ENCODE assay signal across 11 cellular contexts in genomic region chr4:6916069-6916586, GRCh38. TPM values are rescaled to one million over a fixed set of nuclear protein-coding genes. Genes with fewer than 3 reads are reported as not detected.
DNase-seq lines count a peak whose midpoint lies in the region; ATAC-seq, FAIRE-seq and TF ChIP-seq lines count a peak whose summit lies in the region.
"Had no signal": no experiment of that assay in that cellular context is flagged by ENCODE, and none has a peak within 500 bp of the region (broad histone marks: within the 10 kb centered on the region; RNA-seq: fewer than 3 reads in every experiment).

No MANE protein-coding gene starts in this region.

- H3K27ac ChIP-seq in WERI-Rb-1 = peak overlapping the region; percentile 50
- no peak overlapping the region for H3K27ac ChIP-seq in keratinocyte (ENCODE audit: control insufficient read depth, insufficient read depth, low read length)
- H3K27ac ChIP-seq in prostate gland = no peak overlapping the region

- H3K27ac Mint-ChIP-seq in stimulated activated naive B cell treated with anti-CD40 and anti-IgM and Interleukin-4, amounts not matched to agents 10 μg/mL and 1 μg/mL and 100 μg/mL, for 72 hours = peak overlapping the region; percentile 88

- peaks cover 9% of the 10 kb centered on the region for H3K4me1 ChIP-seq in keratinocyte (ENCODE audit: control insufficient read depth, extremely low read depth, insufficient read depth, low read length)
- H3K4me1 ChIP-seq in prostate gland (replicated peaks) = peaks cover 17% of the 10 kb centered on the region

- no peaks in the 10 kb centered on the region for H3K27me3 Mint-ChIP-seq in activated T-cell treated with anti-CD3 and anti-CD28 coated beads, Interleukin-2, amount 50 U/mL, for 4 hours (ENCODE audit: low read depth)
- no peaks in the 10 kb centered on the region for H3K27me3 Mint-ChIP-seq in stimulated activated naive B cell treated with anti-CD40 and anti-IgM and Interleukin-4, amounts not matched to agents 10 μg/mL and 1 μg/mL and 100 μg/mL, for 72 hours

- peak overlapping the region; percentile 56 for H3K4me3 Mint-ChIP-seq in activated T-cell treated with anti-CD3 and anti-CD28 coated beads, Interleukin-2, amount 50 U/mL, for 4 hours
- H3K4me3 Mint-ChIP-seq in stimulated activated naive B cell treated with anti-CD40 and anti-IgM and Interleukin-4, amounts not matched to agents 10 μg/mL and 1 μg/mL and 100 μg/mL, for 72 hours = no peak overlapping the region

- H3K9me1 ChIP-seq in keratinocyte (ENCODE audit: control insufficient read depth, extremely low read depth, insufficient read depth, low read length) = no peaks in the 10 kb centered on the region

- H3K9me3 Mint-ChIP-seq in activated T-cell treated with anti-CD3 and anti-CD28 coated beads, Interleukin-2, amount 50 U/mL, for 4 hours = no peaks in the 10 kb centered on the region
- H3K9me3 Mint-ChIP-seq in stimulated activated naive B cell treated with anti-CD40 and anti-IgM and Interleukin-4, amounts not matched to agents 10 μg/mL and 1 μg/mL and 100 μg/mL, for 72 hours = no peaks in the 10 kb centered on the region

- H3K36me3 ChIP-seq in WERI-Rb-1 (no peaks in the 10 kb centered on the region; the same call in 1 of the 2 replicates), keratinocyte (ENCODE audit: control insufficient read depth in 2 of 2, extremely low read depth in 1 of 2, insufficient read depth in 2 of 2, low read length in 2 of 2) (no peaks in the 10 kb centered on the region), MG63 (no peaks in the 10 kb centered on the region), prostate gland (no peaks in the 10 kb centered on the region)

- H4K20me1 ChIP-seq in keratinocyte (ENCODE audit: control insufficient read depth, extremely low read depth, insufficient read depth, low read length) = no peaks in the 10 kb centered on the region

- no peak for ATAC-seq in activated T-cell treated with anti-CD3 and anti-CD28 coated beads, Interleukin-2, amount 50 U/mL, for 4 hours
- ATAC-seq in stimulated activated naive B cell treated with anti-CD40 and anti-IgM and Interleukin-4, amounts not matched to agents 10 μg/mL and 1 μg/mL and 100 μg/mL, for 72 hours (replicated peaks) = no peak

- no peaks in the 10 kb centered on the region for H3K27me3 ChIP-seq in WERI-Rb-1 (ENCODE audit: insufficient read depth, low read depth, severe bottlenecking)
- no peaks in the 10 kb centered on the region for H3K27me3 ChIP-seq in keratinocyte (ENCODE audit: control insufficient read depth, extremely low read depth, insufficient read depth, low read length)
- no peaks in the 10 kb centered on the region for H3K27me3 ChIP-seq in MG63
- no peaks in the 10 kb centered on the region for H3K27me3 ChIP-seq in prostate gland (replicated peaks; ENCODE audit: insufficient read depth)

- FAIRE-seq in keratinocyte (lab: Jason Lieb, UNC) = no peak

- no peaks in the 10 kb centered on the region for H3K79me2 ChIP-seq in keratinocyte (ENCODE audit: control insufficient read depth, insufficient read depth, low read length)

- no peak overlapping the region for H3K9ac ChIP-seq in keratinocyte (ENCODE audit: control insufficient read depth, extremely low read depth, insufficient read depth, low read length)

- DNase-seq in activated T-cell treated with anti-CD3 and anti-CD28 coated beads, Interleukin-2, amount 50 U/mL, for 4 hours = no peak
- DNase-seq in activated T-cell treated with anti-CD3 and anti-CD28 coated beads, Interleukin-2, amount 50 U/mL, for 1 hour = no peak
- DNase-seq in WERI-Rb-1 = no peak
- DNase-seq in keratinocyte (ENCODE audit: low read depth, low spot score) = no peak
- DNase-seq in stimulated activated naive B cell treated with anti-CD40 and anti-IgM and Interleukin-4, amounts not matched to agents 10 μg/mL and 1 μg/mL and 100 μg/mL, for 72 hours = no peak
- DNase-seq in MG63 = no peak
- DNase-seq in HuH-7.5 (ENCODE audit: low spot score) = no peak
- no peak for DNase-seq in prostate gland (ENCODE audit: low spot score)
- DNase-seq: GOT3 had no signal

- TF ChIP-seq POLR2A in prostate gland (IDR thresholded peaks at IDR 0.05) = no peak

- peak overlapping the region; percentile 50 for H3K4me2 ChIP-seq in keratinocyte (ENCODE audit: control insufficient read depth, extremely low read depth, insufficient read depth, low read depth, low read length)

- H3K9me3 ChIP-seq in WERI-Rb-1 (ENCODE audit: severe bottlenecking) = peaks cover 3% of the 10 kb centered on the region
- H3K9me3 ChIP-seq in keratinocyte (ENCODE audit: control insufficient read depth, low read depth, low read length) = no peaks in the 10 kb centered on the region
- no peaks in the 10 kb centered on the region for H3K9me3 ChIP-seq in MG63
- H3K9me3 ChIP-seq in prostate gland = no peaks in the 10 kb centered on the region

- dilution Hi-C loops in keratinocyte (cut with MboI; ENCODE audit: extremely low pct_ligation_motif_present, low sequenced_read_pairs) = no loop called here

- peaks cover 87% of the 10 kb centered on the region for H3K4me1 Mint-ChIP-seq in activated T-cell treated with anti-CD3 and anti-CD28 coated beads, Interleukin-2, amount 50 U/mL, for 4 hours (ENCODE audit: low read depth)
- H3K4me1 Mint-ChIP-seq in stimulated activated naive B cell treated with anti-CD40 and anti-IgM and Interleukin-4, amounts not matched to agents 10 μg/mL and 1 μg/mL and 100 μg/mL, for 72 hours = peaks cover 51 to 85% of the 10 kb centered on the region in 2 donors

- WGBS in prostate gland = 93% methylated on average over 12 of the region's 12 CpGs

- no peak overlapping the region for H2AFZ ChIP-seq in keratinocyte (ENCODE audit: control insufficient read depth, low read length)

- no peaks in the 10 kb centered on the region for H3K36me3 Mint-ChIP-seq in activated T-cell treated with anti-CD3 and anti-CD28 coated beads, Interleukin-2, amount 50 U/mL, for 4 hours (ENCODE audit: insufficient read depth)
- peaks cover 6 to 14% of the 10 kb centered on the region in 2 donors for H3K36me3 Mint-ChIP-seq in stimulated activated naive B cell treated with anti-CD40 and anti-IgM and Interleukin-4, amounts not matched to agents 10 μg/mL and 1 μg/mL and 100 μg/mL, for 72 hours

- TF ChIP-seq CTCF in WERI-Rb-1 (IDR thresholded peaks at IDR 0.05; ENCODE audit: low read depth, low read length) = no peak
- TF ChIP-seq CTCF in keratinocyte (optimal IDR thresholded peaks at IDR 0.05 in 1 of 3, IDR thresholded peaks at IDR 0.05 in 1 of 3, conservative IDR thresholded peaks at IDR 0.05 in 1 of 3; ENCODE audit: extremely low read depth in 1 of 3, insufficient read depth in 2 of 3, low read length in 3 of 3) = no peak
- no peak for TF ChIP-seq CTCF in prostate gland (IDR thresholded peaks at IDR 0.05)

- intact Hi-C loops in prostate gland (cut with DNase I) = no loop called here

- H3K4me3 ChIP-seq in WERI-Rb-1 (ENCODE audit: low read depth, low read length) (no peak overlapping the region), keratinocyte (ENCODE audit: control insufficient read depth in 2 of 3, extremely low read depth in 1 of 3, insufficient read depth in 2 of 3, low read depth in 1 of 3, low read length in 3 of 3) (no peak overlapping the region), MG63 (no peak overlapping the region), prostate gland (no peak overlapping the region)
- H3K4me3 ChIP-seq: coronary artery, lung had no signal

RNA-seq across cellular contexts. Expression of gene TBC1D14, which starts 6.5 kb away (rescaled TPM):
- total RNA-seq in activated T-cell treated with anti-CD3 and anti-CD28 coated beads, Interleukin-2, amount 50 U/mL, for 4 hours = 10 to 100 TPM; 39.8 to 45.7 (median 41.7) TPM
- 49.8 to 55.1 TPM (median 52.0 TPM) in 3 replicates for polyA plus RNA-seq in keratinocyte
- 33.5 TPM for polyA plus RNA-seq in keratinocyte (2011; ENCODE audit: low read depth)
- polyA plus RNA-seq in keratinocyte (2011; cell fraction: cytosol; rRNA removed) = 54.8 and 57.0 TPM in 2 replicates
- polyA plus RNA-seq in keratinocyte (2011; cell fraction: nucleus; rRNA removed) = 55.4 and 57.0 TPM in 2 replicates
- polyA plus RNA-seq in keratinocyte (2012; ENCODE audit: low replicate concordance) = 38.2 and 59.5 TPM in 2 replicates
- 50.5 to 53.0 TPM (median 51.1 TPM) in 3 replicates for polyA minus RNA-seq in keratinocyte
- polyA minus RNA-seq in keratinocyte (2011; cell fraction: cytosol; rRNA and poly(A)+ RNA removed) = 40.3 TPM
- 31.7 and 48.7 TPM in 2 replicates for polyA minus RNA-seq in keratinocyte (2011; cell fraction: nucleus; rRNA and poly(A)+ RNA removed)
- 15.3 and 16.3 TPM in 2 replicates for total RNA-seq in MG63 (2014; rRNA removed; shearing (Covaris generic); ENCODE audit: low replicate concordance)
- total RNA-seq in prostate gland = 10 to 100 TPM; 56.2 to 90.5 TPM
